ENCODE assay signal across 14 cellular contexts in the genomic region with DNA sequence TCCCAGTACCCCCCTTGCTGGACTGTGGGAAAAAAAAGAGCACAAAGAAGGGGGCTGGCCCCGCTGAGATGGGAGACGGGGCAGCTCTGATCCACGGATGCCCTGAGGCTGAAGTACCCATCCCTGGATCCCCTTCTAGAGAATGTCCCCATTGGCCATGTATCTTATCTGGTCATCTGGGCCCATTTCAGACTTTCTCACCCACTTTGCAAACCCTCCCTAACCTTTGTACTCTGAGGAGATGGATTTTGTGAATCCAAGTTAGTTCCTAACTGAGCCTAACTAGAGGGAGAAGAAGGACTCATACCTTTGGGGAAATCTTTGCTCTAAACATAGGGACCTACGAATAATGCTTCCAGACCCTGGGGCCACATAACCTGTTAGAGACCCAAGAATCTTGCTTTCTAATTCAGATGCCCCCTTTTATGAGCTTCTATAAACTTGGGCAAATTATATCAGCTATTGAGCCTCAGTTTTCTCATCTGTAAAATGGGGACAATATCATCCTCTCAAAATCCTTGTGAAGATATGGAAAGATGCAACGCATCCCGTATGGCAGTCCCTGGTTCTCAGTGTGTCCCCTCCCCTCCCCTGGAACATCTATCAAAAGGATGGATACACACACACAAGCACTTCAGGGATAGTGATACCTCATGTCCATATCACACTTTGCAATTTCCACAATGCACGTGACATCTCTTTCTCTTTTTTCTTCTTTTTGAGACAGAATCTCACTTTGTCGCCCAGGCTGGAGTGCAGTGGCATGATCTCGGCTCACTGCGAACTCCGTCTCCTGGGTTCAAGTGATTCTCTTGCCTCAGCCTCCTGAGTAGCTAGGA.
"Had no signal": no experiment of that assay in that cellular context is flagged by ENCODE, and none has a peak within 500 bp of the region (broad histone marks: within the 10 kb centered on the region; RNA-seq: fewer than 3 reads in every experiment).

No MANE protein-coding gene starts in this region.

- H3K4me3 ChIP-seq: breast epithelium, dorsolateral prefrontal cortex, tibial artery had no signal

- DNase-seq: activated CD4-positive, alpha-beta memory T cell treated with anti-CD3 and anti-CD28 coated beads, Interleukin-2, amount 10 ng/mL, durations not matched to agents 7 days and 5 days; activated CD4-positive, alpha-beta T cell treated with anti-CD3 and anti-CD28 coated beads for 1 hour; activated gamma-delta T cell; activated T-cell treated with anti-CD3 and anti-CD28 coated beads, Interleukin-2, amount 50 U/mL, for 48 hours; dorsolateral prefrontal cortex; foreskin keratinocyte; kidney; left ventricle myocardium superior; right cardiac atrium; SW 1271; tibial artery had no signal

- H3K4me1 ChIP-seq: breast epithelium had no signal

- H3K4me3 Mint-ChIP-seq: activated CD4-positive, alpha-beta memory T cell treated with anti-CD3 and anti-CD28 coated beads, Interleukin-2, amount 10 ng/mL, durations not matched to agents 7 days and 5 days; activated naive CD8-positive, alpha-beta T cell; stimulated activated effector memory CD8-positive, alpha-beta T cell treated with anti-CD3 and anti-CD28 coated beads, Interleukin-12 subunit alpha, Interleukin-12 subunit beta, amount 100 ng/mL, for 72 hours had no signal

- H3K36me3 Mint-ChIP-seq: activated naive CD8-positive, alpha-beta T cell; stimulated activated effector memory CD8-positive, alpha-beta T cell treated with anti-CD3 and anti-CD28 coated beads, Interleukin-12 subunit alpha, Interleukin-12 subunit beta, amount 100 ng/mL, for 72 hours had no signal

- H3K27ac Mint-ChIP-seq: activated CD4-positive, alpha-beta memory T cell treated with anti-CD3 and anti-CD28 coated beads, Interleukin-2, amount 10 ng/mL, durations not matched to agents 7 days and 5 days; activated naive CD8-positive, alpha-beta T cell; stimulated activated effector memory CD8-positive, alpha-beta T cell treated with anti-CD3 and anti-CD28 coated beads, Interleukin-12 subunit alpha, Interleukin-12 subunit beta, amount 100 ng/mL, for 72 hours had no signal

- H3K36me3 ChIP-seq: breast epithelium, tibial artery had no signal

- H3K9me3 ChIP-seq: breast epithelium, tibial artery had no signal

- H3K9me3 Mint-ChIP-seq: activated CD4-positive, alpha-beta memory T cell treated with anti-CD3 and anti-CD28 coated beads, Interleukin-2, amount 10 ng/mL, durations not matched to agents 7 days and 5 days; stimulated activated effector memory CD8-positive, alpha-beta T cell treated with anti-CD3 and anti-CD28 coated beads, Interleukin-12 subunit alpha, Interleukin-12 subunit beta, amount 100 ng/mL, for 72 hours had no signal

- H3K27ac ChIP-seq: breast epithelium, dorsolateral prefrontal cortex, foreskin keratinocyte, tibial artery had no signal

- H3K27me3 ChIP-seq: foreskin keratinocyte had no signal

- H3K4me1 Mint-ChIP-seq: activated CD4-positive, alpha-beta memory T cell treated with anti-CD3 and anti-CD28 coated beads, Interleukin-2, amount 10 ng/mL, durations not matched to agents 7 days and 5 days; stimulated activated effector memory CD8-positive, alpha-beta T cell treated with anti-CD3 and anti-CD28 coated beads, Interleukin-12 subunit alpha, Interleukin-12 subunit beta, amount 100 ng/mL, for 72 hours had no signal
